In genomic region chr14:50007123-50007903, GRCh38 we compare ENCODE assay signal across 19 cellular contexts.
DNase-seq lines count a peak whose midpoint lies in the region; ATAC-seq and TF ChIP-seq lines count a peak whose summit lies in the region.
"Had no signal": no experiment of that assay in that cellular context is flagged by ENCODE, and none has a peak within 500 bp of the region (broad histone marks: within the 10 kb centered on the region; RNA-seq: fewer than 3 reads in every experiment).

No MANE protein-coding gene starts in this region.

- peak overlapping the region; percentile 52 for H3K27ac Mint-ChIP-seq in activated CD8-positive, alpha-beta memory T cell treated with anti-CD3 and anti-CD28 coated beads, Interleukin-2, amount 10 ng/mL, durations not matched to agents 7 days and 5 days
- peak overlapping the region; percentile 30 for H3K27ac Mint-ChIP-seq in activated B cell treated with CpG ODN at 0.5 μM for 24 hours
- H3K27ac Mint-ChIP-seq: activated T-cell treated with anti-CD3 and anti-CD28 coated beads, Interleukin-2, amount 50 U/mL, for 72 hours had no signal

- intact Hi-C loops in activated B cell treated with CpG ODN at 0.5 μM for 24 hours (cut with micrococcal nuclease): no loop called here

- H3K36me3 Mint-ChIP-seq in activated CD8-positive, alpha-beta memory T cell treated with anti-CD3 and anti-CD28 coated beads, Interleukin-2, amount 10 ng/mL, durations not matched to agents 7 days and 5 days: peaks cover 31% of the 10 kb centered on the region
- peaks cover 13% of the 10 kb centered on the region for H3K36me3 Mint-ChIP-seq in activated B cell treated with CpG ODN at 0.5 μM for 24 hours (ENCODE audit: low read depth)

- peak overlapping the region; percentile 6 for H3K4me3 Mint-ChIP-seq in activated CD8-positive, alpha-beta memory T cell treated with anti-CD3 and anti-CD28 coated beads, Interleukin-2, amount 10 ng/mL, durations not matched to agents 7 days and 5 days
- H3K4me3 Mint-ChIP-seq in activated B cell treated with CpG ODN at 0.5 μM for 24 hours: no peak overlapping the region
- H3K4me3 Mint-ChIP-seq: activated T-cell treated with anti-CD3 and anti-CD28 coated beads, Interleukin-2, amount 50 U/mL, for 72 hours had no signal

- DNase-seq in activated CD8-positive, alpha-beta memory T cell treated with anti-CD3 and anti-CD28 coated beads, Interleukin-2, amount 10 ng/mL, durations not matched to agents 7 days and 5 days: peak; percentile 55
- DNase-seq in activated CD8-positive, alpha-beta memory T cell treated with anti-CD3 and anti-CD28 coated beads, Interleukin-2, amount 50 U/mL, for 48 hours: no peak
- DNase-seq in activated B cell treated with CpG ODN at 0.5 μM for 24 hours: no peak
- peak; percentile 61 for DNase-seq in islet precursor cell
- DNase-seq in ureter (ENCODE audit: low spot score): peak; percentile 77
- no peak for DNase-seq in mucosa of gallbladder (ENCODE audit: low spot score)
- DNase-seq in DMS53 treated with DMSO at 0.1 percent for 48 hours (lab: John Stamatoyannopoulos, UW; ENCODE audit: unreplicated experiment): no peak
- no peak for DNase-seq in NCI-H2081 (lab: John Stamatoyannopoulos, UW)
- DNase-seq: activated CD4-positive, alpha-beta T cell treated with anti-CD3 and anti-CD28 coated beads, Interleukin-2, amount 50 U/mL, for 4 hours; activated T-cell treated with anti-CD3 and anti-CD28 coated beads, Interleukin-2, amount 50 U/mL, for 72 hours; adrenal gland; CD4-positive, CD25-positive, alpha-beta regulatory T cell; GOT3; NK-92 treated with Interleukin-12 subunit alpha and Interleukin-12 subunit beta, amount 100 ng/mL, for 24 hours; stimulated activated CD4-positive, alpha-beta T cell treated with anti-CD3 and anti-CD28 coated beads, Interleukin-4, amount 100 ng/mL, for 1 hour; stimulated activated CD8-positive, alpha-beta memory T cell treated with anti-CD3 and anti-CD28 coated beads, Interleukin-4, amount 100 ng/mL, for 48 hours; T1000 had no signal

- TF ChIP-seq CTCF in activated B cell treated with CpG ODN at 0.5 μM for 24 hours (IDR thresholded peaks at IDR 0.05): no peak

- H3K4me1 Mint-ChIP-seq in activated CD8-positive, alpha-beta memory T cell treated with anti-CD3 and anti-CD28 coated beads, Interleukin-2, amount 10 ng/mL, durations not matched to agents 7 days and 5 days: peaks cover 41% of the 10 kb centered on the region
- H3K4me1 Mint-ChIP-seq in activated B cell treated with CpG ODN at 0.5 μM for 24 hours: peaks cover 63% of the 10 kb centered on the region

- H3K9me3 Mint-ChIP-seq in activated CD8-positive, alpha-beta memory T cell treated with anti-CD3 and anti-CD28 coated beads, Interleukin-2, amount 10 ng/mL, durations not matched to agents 7 days and 5 days (ENCODE audit: low read depth): no peaks in the 10 kb centered on the region
- no peaks in the 10 kb centered on the region for H3K9me3 Mint-ChIP-seq in activated B cell treated with CpG ODN at 0.5 μM for 24 hours
- H3K9me3 Mint-ChIP-seq: activated T-cell treated with anti-CD3 and anti-CD28 coated beads, Interleukin-2, amount 50 U/mL, for 72 hours had no signal

- POLR2A ChIA-PET in activated B cell treated with CpG ODN at 0.5 μM for 24 hours (lab: Charles Lee): interaction anchor here (0.6 to 4.2 kb wide), 11 partner anchors 24 to 155 kb away, joined by 3 to 35 read pairs (median 4); partner anchors contain the start of genes ARF6 and NEMF

- no peak for ATAC-seq in activated CD8-positive, alpha-beta memory T cell treated with anti-CD3 and anti-CD28 coated beads, Interleukin-2, amount 10 ng/mL, durations not matched to agents 7 days and 5 days
- no peak for ATAC-seq in activated B cell treated with CpG ODN at 0.5 μM for 24 hours (ENCODE audit: low read depth)
- ATAC-seq: activated T-cell treated with anti-CD3 and anti-CD28 coated beads, Interleukin-2, amount 50 U/mL, for 72 hours; GM12878; sciatic nerve had no signal

- H3K27me3 Mint-ChIP-seq in activated CD8-positive, alpha-beta memory T cell treated with anti-CD3 and anti-CD28 coated beads, Interleukin-2, amount 10 ng/mL, durations not matched to agents 7 days and 5 days: no peaks in the 10 kb centered on the region
- H3K27me3 Mint-ChIP-seq in activated B cell treated with CpG ODN at 0.5 μM for 24 hours: no peaks in the 10 kb centered on the region
- H3K27me3 Mint-ChIP-seq: CD4-positive, CD25-positive, alpha-beta regulatory T cell had no signal

- CTCF ChIA-PET in activated CD8-positive, alpha-beta memory T cell treated with anti-CD3 and anti-CD28 coated beads, Interleukin-2, amount 10 ng/mL, durations not matched to agents 7 days and 5 days (lab: Charles Lee): interaction anchor here (0.8 to 1.6 kb wide), 3 partner anchors 55 to 141 kb away, joined by 3 to 7 read pairs (median 3); no protein-coding TSS in a partner anchor
- CTCF ChIA-PET in activated B cell treated with CpG ODN at 0.5 μM for 24 hours (lab: Charles Lee): interaction anchor here (1.9 kb wide), 1 partner anchor 31 kb away, joined by 5 read pairs; no protein-coding TSS in a partner anchor

Comparison
In these comparisons a context has a peak if more than half of its experiments do, and no peak if none do; other contexts are left out.
1. DNase-seq: peak in activated CD8-positive, alpha-beta memory T cell treated with anti-CD3 and anti-CD28 coated beads, Interleukin-2, amount 10 ng/mL, durations not matched to agents 7 days and 5 days (single experiment), islet precursor cell (single experiment) and ureter (single experiment); none in activated CD8-positive, alpha-beta memory T cell treated with anti-CD3 and anti-CD28 coated beads, Interleukin-2, amount 50 U/mL, for 48 hours (single experiment), activated B cell treated with CpG ODN at 0.5 μM for 24 hours (single experiment), mucosa of gallbladder (single experiment), DMS53 treated with DMSO at 0.1 percent for 48 hours (single experiment) and NCI-H2081 (0 of 2).